In genomic region chr1:187413770-187414169, GRCh38 we compare ENCODE assay signal across 1 cellular context.
TF ChIP-seq lines count a peak whose summit lies in the region.

No MANE protein-coding gene starts in this region.

TF ChIP-seq in H1, 55 proteins besides CTCF, POLR2A, EP300 and RAD21 (continued from another document):
- TF ChIP-seq CHD7 (IDR thresholded peaks at IDR 0.05; ENCODE audit: insufficient replicate concordance, low read length), result no peak
